In the genomic region with DNA sequence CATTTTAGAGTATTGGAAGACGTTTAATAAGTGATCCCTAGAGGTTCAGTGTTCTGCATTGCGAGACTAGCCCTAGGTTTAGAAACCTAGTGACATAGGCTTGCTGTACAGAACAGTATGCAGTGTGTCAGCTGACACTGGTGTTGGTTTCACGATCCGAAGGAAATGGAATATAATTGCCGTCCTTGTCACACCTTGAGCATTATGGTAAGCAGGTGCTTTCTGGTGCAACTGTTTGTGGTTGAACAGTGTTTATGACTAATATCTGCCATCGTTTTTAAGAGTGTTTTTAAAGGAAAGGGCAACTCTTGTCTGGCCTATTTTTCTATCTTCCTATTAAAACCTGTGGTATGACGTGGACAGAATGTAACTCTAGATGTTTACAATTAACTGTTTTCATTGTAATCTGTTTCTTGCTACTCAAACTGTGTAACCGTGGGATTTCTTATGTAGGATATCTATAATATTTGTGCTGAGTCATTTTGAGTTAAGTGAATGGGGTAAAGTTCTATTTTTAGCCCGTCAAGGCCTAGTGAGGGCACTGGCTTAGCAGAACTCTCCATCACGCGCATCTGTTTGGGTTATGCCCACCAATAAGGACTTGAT, we compare ENCODE assay signal across 8 cellular contexts. TPM values are rescaled to one million over a fixed set of nuclear protein-coding genes. Genes with fewer than 3 reads are reported as not detected.
DNase-seq lines count a peak whose midpoint lies in the region; ATAC-seq, FAIRE-seq and TF ChIP-seq lines count a peak whose summit lies in the region.

No MANE protein-coding gene starts in this region.

- H3K79me2 ChIP-seq in H1 (ENCODE audit: control insufficient read depth in 1 of 2, insufficient read depth in 2 of 2, low read length in 2 of 2), result no peaks in the 10 kb centered on the region

- no peak overlapping the region for H3K4me3 ChIP-seq in SK-N-MC
- no peak overlapping the region for H3K4me3 ChIP-seq in H1 (ENCODE audit: extremely low read depth in 1 of 4, insufficient read depth in 2 of 4, low read depth in 3 of 4, low read length in 4 of 4)
- no peak overlapping the region for H3K4me3 ChIP-seq in spleen

- no peak for TF ChIP-seq RAD21 in H1 (IDR thresholded peaks at IDR 0.05 in 1 of 2, conservative IDR thresholded peaks at IDR 0.05 in 1 of 2; ENCODE audit: low read depth in 2 of 2, low read length in 2 of 2)

- H2AFZ ChIP-seq in H1 (ENCODE audit: low read length), result no peak overlapping the region

- H3K79me1 ChIP-seq in H1 (ENCODE audit: low read depth, low read length), result 0 out of 2 replicates have a peak, but pooled peaks cover 2% of the 10 kb centered on the region

- peaks cover 38% of the 10 kb centered on the region for H3K36me3 ChIP-seq in SK-N-MC (ENCODE audit: insufficient read depth, low read length)
- peaks cover 0 to 29% (median 14%) of the 10 kb centered on the region in 4 experiments; a peak in 6 of 8 replicates for H3K36me3 ChIP-seq in H1 (ENCODE audit: control insufficient read depth in 2 of 4, insufficient read depth in 4 of 4, low read length in 3 of 4)
- peaks cover 0 to 63% (median 21%) of the 10 kb centered on the region in 6 donors for H3K36me3 ChIP-seq in spleen

- intact Hi-C loops in spleen (cut with DNase I; ENCODE audit: low total_unique reads), result loop anchor here (10.0 kb wide), 1 partner anchor 51 kb away; no protein-coding TSS in a partner anchor

- H3K9me3 ChIP-seq in SK-N-MC (ENCODE audit: low read depth, low read length) (no peaks in the 10 kb centered on the region), H1 (ENCODE audit: insufficient read depth in 2 of 2, low read depth in 1 of 2, low read length in 1 of 2) (peaks cover 5 to 6% of the 10 kb centered on the region in 2 experiments; a peak in 2 of 4 replicates), spleen (peaks cover 0 to 14% (median 6%) of the 10 kb centered on the region in 8 donors)

- no peak for TF ChIP-seq CTCF in H1 (IDR thresholded peaks at IDR 0.05; ENCODE audit: control extremely low read depth in 1 of 3, insufficient read depth in 1 of 3, low read depth in 1 of 3, low read length in 3 of 3)
- TF ChIP-seq CTCF in spleen (IDR thresholded peaks at IDR 0.05 in 8 of 11, conservative IDR thresholded peaks at IDR 0.05 in 3 of 11), result no peak

- 86% methylated on average over 11 of the region's 11 CpGs; no CpG with 5 or more reads in 1 of the 2 experiments for WGBS in H1 (ENCODE audit: extremely low coverage in 1 of 2, insufficient coverage in 1 of 2, insufficient read length in 1 of 2, insufficient replicate concordance in 2 of 2, low coverage in 1 of 2, low lambda C conversion rate in 2 of 2, missing lambda C conversion rate in 1 of 2), 2 experiments
- 40 to 54% (median 51%) methylated on average over 11 of the region's 11 CpGs for WGBS in spleen, 5 donors

- no peak overlapping the region for H3K56ac ChIP-seq in H1 (replicated peaks; ENCODE audit: insufficient read length, low read depth, low read length)

- DNase-seq in COLO668 (lab: John Stamatoyannopoulos, UW; ENCODE audit: unreplicated experiment) (peak; percentile 56), SK-N-MC (ENCODE audit: low read depth, low spot score) (no peak), H1 (ENCODE audit: low read depth in 1 of 2, low spot score in 2 of 2) (no peak), spleen (no peak), GDM1 (lab: John Stamatoyannopoulos, UW) (no peak), HEK293T (ENCODE audit: extremely low spot score) (no peak)

- no peak for TF ChIP-seq EP300 in H1 (IDR thresholded peaks at IDR 0.05; ENCODE audit: borderline replicate concordance in 1 of 2, low read depth in 2 of 2, low read length in 2 of 2)

- H2AK5ac ChIP-seq in H1 (ENCODE audit: low read depth, low read length), result peak overlapping the region; percentile 93; the same call in 1 of the 2 replicates

- peak overlapping the region; percentile 65; the same call in 1 of the 2 replicates for H2BK12ac ChIP-seq in H1 (ENCODE audit: low read depth, low read length)

- no peak overlapping the region for H3K9ac ChIP-seq in SK-N-MC (ENCODE audit: insufficient read length)
- H3K9ac ChIP-seq in H1 (replicated peaks in 1 of 4; ENCODE audit: extremely low read depth in 1 of 4, low read depth in 3 of 4, low read length in 3 of 4), result no peak overlapping the region

- ATAC-seq in GM19043 (IDR thresholded peaks at IDR 0.05; ENCODE audit: low read depth, unreplicated experiment), result peak; percentile 93
- ATAC-seq in HG03108 (IDR thresholded peaks at IDR 0.05; ENCODE audit: unreplicated experiment), result peak; percentile 84

- no peak overlapping the region for H3K4me2 ChIP-seq in H1 (ENCODE audit: insufficient read depth in 1 of 2, low read depth in 2 of 2, low read length in 2 of 2)

- H2BK20ac ChIP-seq in H1 (ENCODE audit: low read length), result no peak overlapping the region

- no peak overlapping the region for H2BK120ac ChIP-seq in H1 (replicated peaks; ENCODE audit: low read depth, low read length)

- no peaks in the 10 kb centered on the region for H3K23me2 ChIP-seq in H1 (ENCODE audit: low read depth, low read length)

- TF ChIP-seq POLR2A in H1 (IDR thresholded peaks at IDR 0.05; ENCODE audit: control extremely low read depth in 1 of 2, low read depth in 2 of 2, low read length in 2 of 2) (no peak), spleen (IDR thresholded peaks at IDR 0.05) (no peak)

- no peak overlapping the region for H4K91ac ChIP-seq in H1 (replicated peaks; ENCODE audit: insufficient read length, low read length)

- H3K4me1 ChIP-seq in H1 (replicated peaks in 1 of 4; ENCODE audit: control insufficient read depth in 3 of 4, insufficient read depth in 4 of 4, low read length in 3 of 4), result peaks cover 0 to 3% (median 1%) of the 10 kb centered on the region in 4 experiments; a peak in 2 of 7 replicates
- peaks cover 0 to 55% (median 27%) of the 10 kb centered on the region in 6 donors for H3K4me1 ChIP-seq in spleen

- POLR2A ChIA-PET in H1 (lab: Charles Lee; ENCODE audit: partially characterized antibody) (interaction anchor here (1.4 kb wide), 1 partner anchor 10 kb away, joined by 9 read pairs; no protein-coding TSS in a partner anchor), HEK293T (lab: Yijun Ruan, JAX) (no interaction called here)

- no peak overlapping the region for H3K23ac ChIP-seq in H1 (ENCODE audit: insufficient read length)

- peaks cover 0 to 3% of the 10 kb centered on the region in 2 experiments for H4K20me1 ChIP-seq in H1 (replicated peaks in 1 of 2; ENCODE audit: control insufficient read depth in 1 of 2, insufficient read depth in 2 of 2, low read length in 2 of 2)

- CTCF ChIA-PET in H1 (lab: Charles Lee; ENCODE audit: partially characterized antibody) (interaction anchor here (2.2 kb wide), 1 partner anchor 18 kb away, joined by 13 read pairs; no protein-coding TSS in a partner anchor), HEK293T (lab: Yijun Ruan, JAX) (interaction anchor here (0.6 kb wide), 1 partner anchor 844 kb away, joined by 3 read pairs; no protein-coding TSS in a partner anchor)

- H3K27me3 ChIP-seq in H1 (replicated peaks in 1 of 4; ENCODE audit: control insufficient read depth in 3 of 4, extremely low read depth in 1 of 4, insufficient read depth in 3 of 4, low read length in 3 of 4), result no peaks in the 10 kb centered on the region
- no peaks in the 10 kb centered on the region for H3K27me3 ChIP-seq in spleen (replicated peaks in 1 of 7)

- no peak for FAIRE-seq in H1 (lab: Jason Lieb, UNC)

- no peak overlapping the region for H2BK15ac ChIP-seq in H1 (ENCODE audit: low read length)

- no peak overlapping the region for H3K14ac ChIP-seq in H1 (ENCODE audit: insufficient read length)

- H3K4ac ChIP-seq in H1 (replicated peaks; ENCODE audit: insufficient read length, low read depth, low read length), result no peak overlapping the region

- H3K27ac ChIP-seq in SK-N-MC (peak overlapping the region; percentile 31; the same call in 1 of the 2 replicates), H1 (ENCODE audit: low read depth, low read length) (no peak overlapping the region), spleen (peak overlapping the region in 5 of 8 donors; percentile 6 to 42 (median 36))

- H4K8ac ChIP-seq in H1 (ENCODE audit: extremely low read depth, insufficient read depth, low read length), result no peak overlapping the region

- H4K5ac ChIP-seq in H1 (ENCODE audit: insufficient read length, low read depth, low read length), result no peak overlapping the region

- H3K18ac ChIP-seq in H1 (ENCODE audit: extremely low read depth, low read length), result peak overlapping the region; percentile 53; the same call in 1 of the 2 replicates

- H2BK5ac ChIP-seq in H1 (ENCODE audit: low read depth, low read length), result no peak overlapping the region

TF ChIP-seq in H1, 55 proteins besides CTCF, POLR2A, EP300 and RAD21 (continues in another document):
- TF ChIP-seq ASH2L (IDR thresholded peaks at IDR 0.05; ENCODE audit: low read length), result no peak

TF ChIP-seq in HEK293T, 16 proteins besides CTCF, POLR2A, EP300 and RAD21:
- no peak for TF ChIP-seq BHLHE40 (IDR thresholded peaks at IDR 0.05; ENCODE audit: borderline replicate concordance)

RNA-seq across cellular contexts. Expression of gene TBC1D14, which starts 53.8 kb away (rescaled TPM):
- total RNA-seq in H1 (2021; fragmentation: NEBNext Ultra II Directional; extraction: Animal tissue kit (Norgen Biotek cat#: 25700)), result 48.2 and 49.7 TPM in 2 replicates
- polyA plus RNA-seq in H1 (2011; rRNA removed), result 45.6 and 46.2 TPM in 2 replicates
- 49.8 TPM for polyA plus RNA-seq in H1 (2011; cell fraction: cytosol; rRNA removed)
- 47.4 TPM for polyA plus RNA-seq in H1 (2011; cell fraction: nucleus; rRNA removed)
- polyA plus RNA-seq in H1 (2012, experiment 1 of 2), result 38.7 to 43.8 TPM (median 41.7 TPM) in 4 replicates
- 21.9 TPM for polyA plus RNA-seq in H1 (2012, experiment 2 of 2)
- polyA plus RNA-seq in H1 (2013, experiment 1 of 2), result 24.2 TPM
- 25.4 TPM for polyA plus RNA-seq in H1 (2013, experiment 2 of 2)
- 51.5 and 51.9 TPM in 2 replicates for polyA minus RNA-seq in H1 (2011; rRNA and poly(A)+ RNA removed)
- 27.0 TPM for polyA minus RNA-seq in H1 (2011; cell fraction: cytosol; rRNA and poly(A)+ RNA removed)
- polyA minus RNA-seq in H1 (2011; cell fraction: nucleus; rRNA and poly(A)+ RNA removed), result 30.9 TPM
- 100 to 1,000 TPM in 1 of 7 donors, 10 to 100 TPM in 6; 45.7 to 114 (median 79.2) TPM for total RNA-seq in spleen
- 10 to 100 TPM; 13.7 to 24.0 (median 18.2) TPM for polyA plus RNA-seq in spleen
